17 cellular contexts compared by ENCODE assay signal in the genomic region with DNA sequence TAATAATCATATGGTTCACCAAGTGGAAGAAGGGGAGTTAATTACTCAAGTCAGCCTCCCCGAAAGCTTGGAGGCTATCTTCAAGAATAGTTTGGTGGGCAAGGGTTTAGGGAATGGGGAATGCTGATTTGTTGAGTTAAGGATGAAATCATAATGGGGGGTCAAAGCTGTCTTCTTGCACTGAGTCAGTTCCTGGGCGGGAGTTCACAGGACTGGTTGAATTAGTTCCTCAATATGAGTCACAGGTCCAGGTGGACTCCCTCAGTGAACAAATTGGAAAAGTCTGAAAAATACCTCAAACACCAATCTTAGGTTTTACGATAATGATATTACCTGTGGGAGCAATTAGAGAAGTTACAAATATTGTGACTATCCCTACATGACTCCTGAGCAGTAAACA.
DNase-seq lines count a peak whose midpoint lies in the region; ATAC-seq and TF ChIP-seq lines count a peak whose summit lies in the region.
"Had no signal": no experiment of that assay in that cellular context is flagged by ENCODE, and none has a peak within 500 bp of the region (broad histone marks: within the 10 kb centered on the region; RNA-seq: fewer than 3 reads in every experiment).

No MANE protein-coding gene starts in this region.

- TF ChIP-seq POLR2A in breast epithelium (IDR thresholded peaks at IDR 0.05) = no peak

- no peak overlapping the region for H3K27ac ChIP-seq in breast epithelium
- no peak overlapping the region for H3K27ac ChIP-seq in RWPE1
- H3K27ac ChIP-seq in epithelial cell of prostate = peak overlapping the region; percentile 28
- H3K27ac ChIP-seq: 22Rv1, BLaER1 had no signal

- H3K36me3 Mint-ChIP-seq in MCF 10A (ENCODE audit: insufficient read depth, unreplicated experiment) = no peaks in the 10 kb centered on the region
- H3K36me3 Mint-ChIP-seq in T-helper 2 cell treated with Interferon-gamma antibody and Interleukin-4, amounts not matched to agents 5 μg/mL and 100 μg/mL, for 36 hours (ENCODE audit: low read depth) = no peaks in the 10 kb centered on the region
- H3K36me3 Mint-ChIP-seq: CD8-positive, alpha-beta memory T cell had no signal

- no peak for ATAC-seq in GM19351 (IDR thresholded peaks at IDR 0.05; ENCODE audit: unreplicated experiment)

- H3K9me3 Mint-ChIP-seq in MCF 10A (ENCODE audit: unreplicated experiment) = peaks cover 11% of the 10 kb centered on the region
- H3K9me3 Mint-ChIP-seq in T-helper 2 cell treated with Interferon-gamma antibody and Interleukin-4, amounts not matched to agents 5 μg/mL and 100 μg/mL, for 36 hours = peaks cover 5% of the 10 kb centered on the region

- CTCF ChIA-PET in MCF 10A (lab: Yijun Ruan, JAX) = interaction anchor here (0.5 to 3.1 kb wide), 4 partner anchors 24 to 1920 kb away, joined by 3 to 23 read pairs (median 5); no protein-coding TSS in a partner anchor
- CTCF ChIA-PET in RWPE1 (lab: Yijun Ruan, JAX) = no interaction called here

- no peaks in the 10 kb centered on the region for H3K9me3 ChIP-seq in breast epithelium
- H3K9me3 ChIP-seq: HAP-1 had no signal

- TF ChIP-seq CTCF in MCF 10A (IDR thresholded peaks at IDR 0.05; ENCODE audit: unreplicated experiment) (no peak), breast epithelium (IDR thresholded peaks at IDR 0.05) (no peak), RWPE1 (conservative IDR thresholded peaks at IDR 0.05; ENCODE audit: low read depth) (no peak)

- intact Hi-C loops in MCF 10A (cut with micrococcal nuclease) = no loop called here
- intact Hi-C loops in breast epithelium (cut with DNase I; ENCODE audit: low total_unique reads) = no loop called here

- BruUV-seq in MCF 10A (replicated peaks; lab: Mats Ljungman, UMichigan) = no TSS peak

- H3K27ac Mint-ChIP-seq in MCF 10A (ENCODE audit: low read depth, unreplicated experiment) = no peak overlapping the region
- H3K27ac Mint-ChIP-seq in T-helper 2 cell treated with Interferon-gamma antibody and Interleukin-4, amounts not matched to agents 5 μg/mL and 100 μg/mL, for 36 hours = no peak overlapping the region
- H3K27ac Mint-ChIP-seq: CD8-positive, alpha-beta memory T cell; HFFc6 had no signal

- no peak overlapping the region for H3K4me3 Mint-ChIP-seq in MCF 10A (ENCODE audit: unreplicated experiment)
- no peak overlapping the region for H3K4me3 Mint-ChIP-seq in T-helper 2 cell treated with Interferon-gamma antibody and Interleukin-4, amounts not matched to agents 5 μg/mL and 100 μg/mL, for 36 hours
- H3K4me3 Mint-ChIP-seq: CD8-positive, alpha-beta memory T cell; HFFc6 had no signal

- H3K4me1 ChIP-seq in breast epithelium = no peaks in the 10 kb centered on the region
- H3K4me1 ChIP-seq: Caco-2, HAP-1 had no signal

- H3K27me3 ChIP-seq in breast epithelium = no peaks in the 10 kb centered on the region
- H3K27me3 ChIP-seq: BLaER1 had no signal

- no peaks in the 10 kb centered on the region for H3K36me3 ChIP-seq in breast epithelium
- H3K36me3 ChIP-seq: BLaER1, HAP-1 had no signal

- DNase-seq in MCF 10A (ENCODE audit: unreplicated experiment) = peak; percentile 16
- DNase-seq in breast epithelium (ENCODE audit: low spot score in 2 of 2) = no peak
- DNase-seq in RWPE1 (ENCODE audit: low spot score) = peak; percentile 26
- DNase-seq in epithelial cell of prostate (ENCODE audit: low read depth, low spot score) = no peak
- no peak for DNase-seq in stimulated activated naive CD4-positive, alpha-beta T cell (lab: John Stamatoyannopoulos, UW)
- no peak for DNase-seq in RKO (ENCODE audit: low spot score)
- no peak for DNase-seq in T-helper 2 cell treated with Interferon-gamma antibody and Interleukin-4, amounts not matched to agents 5 μg/mL and 100 μg/mL, for 36 hours (ENCODE audit: low spot score)
- DNase-seq: AML-193; Caco-2; CD8-positive, alpha-beta memory T cell; DND-41; GOT3; HFFc6 had no signal

- H3K4me3 ChIP-seq in breast epithelium = no peak overlapping the region
- H3K4me3 ChIP-seq: BLaER1, HAP-1 had no signal

- H3K4me1 Mint-ChIP-seq in MCF 10A (ENCODE audit: insufficient read depth, unreplicated experiment) = peaks cover 29% of the 10 kb centered on the region
- peaks cover 11% of the 10 kb centered on the region for H3K4me1 Mint-ChIP-seq in T-helper 2 cell treated with Interferon-gamma antibody and Interleukin-4, amounts not matched to agents 5 μg/mL and 100 μg/mL, for 36 hours (ENCODE audit: low read depth)

- POLR2A ChIA-PET in MCF 10A (lab: Yijun Ruan, JAX) (interaction anchor here (1.1 kb wide), 1 partner anchor 125 kb away, joined by 3 read pairs; no protein-coding TSS in a partner anchor), RWPE1 (lab: Yijun Ruan, JAX; ENCODE audit: low non-redundant PET) (no interaction called here)

- no peaks in the 10 kb centered on the region for H3K27me3 Mint-ChIP-seq in MCF 10A (ENCODE audit: insufficient read depth, unreplicated experiment)
- H3K27me3 Mint-ChIP-seq in T-helper 2 cell treated with Interferon-gamma antibody and Interleukin-4, amounts not matched to agents 5 μg/mL and 100 μg/mL, for 36 hours (ENCODE audit: low read depth) = peaks cover 18% of the 10 kb centered on the region

Comparison
In these comparisons a context has a peak if more than half of its experiments do, and no peak if none do; other contexts are left out.
1. DNase-seq: peak in MCF 10A (single experiment) and RWPE1 (single experiment); none in breast epithelium (0 of 2), epithelial cell of prostate (single experiment), stimulated activated naive CD4-positive, alpha-beta T cell (0 of 6), RKO (single experiment) and T-helper 2 cell treated with Interferon-gamma antibody and Interleukin-4, amounts not matched to agents 5 μg/mL and 100 μg/mL, for 36 hours (single experiment).